In genomic region chr2:130351495-130352125, GRCh38 we compare ENCODE assay signal across 20 cellular contexts. TPM values are rescaled to one million over a fixed set of nuclear protein-coding genes. Genes with fewer than 3 reads are reported as not detected.
DNase-seq lines count a peak whose midpoint lies in the region; ATAC-seq and TF ChIP-seq lines count a peak whose summit lies in the region.
"Had no signal": no experiment of that assay in that cellular context is flagged by ENCODE, and none has a peak within 500 bp of the region (broad histone marks: within the 10 kb centered on the region; RNA-seq: fewer than 3 reads in every experiment).

No MANE protein-coding gene starts in this region.

- TF ChIP-seq CTCF in osteocyte (IDR thresholded peaks at IDR 0.05), result no peak

- H3K27ac Mint-ChIP-seq in activated CD8-positive, alpha-beta memory T cell treated with anti-CD3 and anti-CD28 coated beads, Interleukin-2, amount 10 ng/mL, durations not matched to agents 7 days and 5 days, result no peak overlapping the region
- H3K27ac Mint-ChIP-seq in osteocyte (ENCODE audit: unreplicated experiment), result no peak overlapping the region

- H3K27me3 Mint-ChIP-seq in activated CD8-positive, alpha-beta memory T cell treated with anti-CD3 and anti-CD28 coated beads, Interleukin-2, amount 10 ng/mL, durations not matched to agents 7 days and 5 days, result no peaks in the 10 kb centered on the region
- no peaks in the 10 kb centered on the region for H3K27me3 Mint-ChIP-seq in osteocyte (ENCODE audit: unreplicated experiment)
- H3K27me3 Mint-ChIP-seq: CD4-positive, CD25-positive, alpha-beta regulatory T cell had no signal

- H3K4me1 Mint-ChIP-seq in activated CD8-positive, alpha-beta memory T cell treated with anti-CD3 and anti-CD28 coated beads, Interleukin-2, amount 10 ng/mL, durations not matched to agents 7 days and 5 days, result peaks cover 12% of the 10 kb centered on the region
- peaks cover 24% of the 10 kb centered on the region for H3K4me1 Mint-ChIP-seq in osteocyte (ENCODE audit: unreplicated experiment)

- ATAC-seq in activated CD8-positive, alpha-beta memory T cell treated with anti-CD3 and anti-CD28 coated beads, Interleukin-2, amount 10 ng/mL, durations not matched to agents 7 days and 5 days, result no peak
- ATAC-seq in HG02885 (IDR thresholded peaks at IDR 0.05; ENCODE audit: poor library complexity, unreplicated experiment) (no peak), HG03139 (IDR thresholded peaks at IDR 0.05; ENCODE audit: unreplicated experiment) (no peak)
- ATAC-seq: A549; activated CD4-positive, CD25-positive, alpha-beta regulatory T cell treated with anti-CD3 and anti-CD28 coated beads, Interleukin-2, amount 50 U/mL, for 24 hours had no signal

- H3K27me3 ChIP-seq in ectodermal cell (ENCODE audit: control insufficient read depth, insufficient read depth, low read length, poor library complexity, severe bottlenecking), result peaks cover 30% of the 10 kb centered on the region
- H3K27me3 ChIP-seq: breast epithelium had no signal

- no peaks in the 10 kb centered on the region for H3K9me3 ChIP-seq in ectodermal cell (ENCODE audit: control insufficient read depth, low read length)
- H3K9me3 ChIP-seq: A549, breast epithelium had no signal

- CTCF ChIA-PET in activated CD8-positive, alpha-beta memory T cell treated with anti-CD3 and anti-CD28 coated beads, Interleukin-2, amount 10 ng/mL, durations not matched to agents 7 days and 5 days (lab: Charles Lee), result interaction anchor here (3.9 kb wide), 1 partner anchor 9 kb away, joined by 22 read pairs; the partner anchor contains the start of gene IMP4

- H3K4me1 ChIP-seq in ectodermal cell (ENCODE audit: control insufficient read depth, insufficient read depth, low read length), result peaks cover 26% of the 10 kb centered on the region

- H3K36me3 Mint-ChIP-seq in activated CD8-positive, alpha-beta memory T cell treated with anti-CD3 and anti-CD28 coated beads, Interleukin-2, amount 10 ng/mL, durations not matched to agents 7 days and 5 days, result peaks cover 21% of the 10 kb centered on the region
- H3K36me3 Mint-ChIP-seq in osteocyte (ENCODE audit: unreplicated experiment), result peaks cover 15% of the 10 kb centered on the region

- H3K4me3 ChIP-seq in ectodermal cell (ENCODE audit: insufficient read depth, low read depth, low read length), result no peak overlapping the region
- H3K4me3 ChIP-seq: A549, breast epithelium had no signal

- no peak overlapping the region for H3K4me3 Mint-ChIP-seq in activated CD8-positive, alpha-beta memory T cell treated with anti-CD3 and anti-CD28 coated beads, Interleukin-2, amount 10 ng/mL, durations not matched to agents 7 days and 5 days
- H3K4me3 Mint-ChIP-seq in osteocyte (ENCODE audit: unreplicated experiment), result no peak overlapping the region

- peaks cover 10% of the 10 kb centered on the region for H3K36me3 ChIP-seq in ectodermal cell (ENCODE audit: control insufficient read depth, insufficient read depth, low read length)

- no peaks in the 10 kb centered on the region for H3K9me3 Mint-ChIP-seq in activated CD8-positive, alpha-beta memory T cell treated with anti-CD3 and anti-CD28 coated beads, Interleukin-2, amount 10 ng/mL, durations not matched to agents 7 days and 5 days (ENCODE audit: low read depth)
- no peaks in the 10 kb centered on the region for H3K9me3 Mint-ChIP-seq in osteocyte (ENCODE audit: unreplicated experiment)
- H3K9me3 Mint-ChIP-seq: CD4-positive, CD25-positive, alpha-beta regulatory T cell had no signal

- WGBS in ectodermal cell, 2 experiments, result 69 to 78% methylated on average over 8 of the region's 8 CpGs

- peak; percentile 31 for DNase-seq in activated CD8-positive, alpha-beta memory T cell treated with anti-CD3 and anti-CD28 coated beads, Interleukin-2, amount 10 ng/mL, durations not matched to agents 7 days and 5 days
- DNase-seq in activated CD8-positive, alpha-beta memory T cell treated with anti-CD3 and anti-CD28 coated beads for 24 hours, result no peak
- peak; percentile 88 for DNase-seq in NCI-H526 treated with DMSO at 0.1 percent for 48 hours (lab: John Stamatoyannopoulos, UW)
- peak; percentile 73 for DNase-seq in osteocyte (ENCODE audit: extremely low spot score, unreplicated experiment)
- no peak for DNase-seq in NCI-H2196 (lab: John Stamatoyannopoulos, UW; ENCODE audit: unreplicated experiment)
- DNase-seq: activated CD8-positive, alpha-beta memory T cell treated with anti-CD3 and anti-CD28 coated beads, Interleukin-2, amount 50 U/mL, for 4 hours; activated naive CD4-positive, alpha-beta T cell treated with Interleukin-2 at 50 U/mL for 16 hours; CD4-positive, CD25-positive, alpha-beta regulatory T cell; effector memory CD4-positive, alpha-beta T cell; H7; mesenchymal stem cell; NCI-H187; NCI-H774; T-helper 1 cell had no signal

- peak overlapping the region; percentile 84 for H3K27ac ChIP-seq in ectodermal cell (ENCODE audit: insufficient read depth, low read depth, low read length, poor library complexity, severe bottlenecking)
- H3K27ac ChIP-seq: A549, breast epithelium had no signal

RNA-seq across cellular contexts. Expression of gene PTPN18, which starts 4.2 kb away (rescaled TPM):
- total RNA-seq in activated CD8-positive, alpha-beta memory T cell treated with anti-CD3 and anti-CD28 coated beads, Interleukin-2, amount 10 ng/mL, durations not matched to agents 7 days and 5 days, result 10 to 100 TPM; 82.3 to 90.5 TPM
- polyA plus RNA-seq in ectodermal cell (2013, experiment 1 of 4), result 16.4 TPM
- 17.1 TPM for polyA plus RNA-seq in ectodermal cell (2013, experiment 2 of 4)
- polyA plus RNA-seq in ectodermal cell (2013, experiment 3 of 4), result 22.3 TPM
- 17.9 TPM for polyA plus RNA-seq in ectodermal cell (2013, experiment 4 of 4)
- total RNA-seq in osteocyte, result 30.2 and 31.5 TPM in 2 replicates

RNA-seq across cellular contexts. Expression of gene IMP4, which starts 8.9 kb away (rescaled TPM):
- total RNA-seq in activated CD8-positive, alpha-beta memory T cell treated with anti-CD3 and anti-CD28 coated beads, Interleukin-2, amount 10 ng/mL, durations not matched to agents 7 days and 5 days, result 100 to 1,000 TPM in 1 of 2 experiments, 10 to 100 TPM in 1; 85.8 to 115 TPM
- polyA plus RNA-seq in ectodermal cell (2013, experiment 1 of 4), result 56.0 TPM
- 52.9 TPM for polyA plus RNA-seq in ectodermal cell (2013, experiment 2 of 4)
- 40.4 TPM for polyA plus RNA-seq in ectodermal cell (2013, experiment 3 of 4)
- polyA plus RNA-seq in ectodermal cell (2013, experiment 4 of 4), result 50.7 TPM
- total RNA-seq in osteocyte, result 46.4 and 48.5 TPM in 2 replicates

Comparison
In these comparisons a context has a peak if more than half of its experiments do, and no peak if none do; other contexts are left out.
1. DNase-seq: peak in activated CD8-positive, alpha-beta memory T cell treated with anti-CD3 and anti-CD28 coated beads, Interleukin-2, amount 10 ng/mL, durations not matched to agents 7 days and 5 days (single experiment), NCI-H526 treated with DMSO at 0.1 percent for 48 hours (single experiment) and osteocyte (single experiment); none in activated CD8-positive, alpha-beta memory T cell treated with anti-CD3 and anti-CD28 coated beads for 24 hours (single experiment) and NCI-H2196 (single experiment).